28 cellular contexts compared by ENCODE assay signal in the genomic region with DNA sequence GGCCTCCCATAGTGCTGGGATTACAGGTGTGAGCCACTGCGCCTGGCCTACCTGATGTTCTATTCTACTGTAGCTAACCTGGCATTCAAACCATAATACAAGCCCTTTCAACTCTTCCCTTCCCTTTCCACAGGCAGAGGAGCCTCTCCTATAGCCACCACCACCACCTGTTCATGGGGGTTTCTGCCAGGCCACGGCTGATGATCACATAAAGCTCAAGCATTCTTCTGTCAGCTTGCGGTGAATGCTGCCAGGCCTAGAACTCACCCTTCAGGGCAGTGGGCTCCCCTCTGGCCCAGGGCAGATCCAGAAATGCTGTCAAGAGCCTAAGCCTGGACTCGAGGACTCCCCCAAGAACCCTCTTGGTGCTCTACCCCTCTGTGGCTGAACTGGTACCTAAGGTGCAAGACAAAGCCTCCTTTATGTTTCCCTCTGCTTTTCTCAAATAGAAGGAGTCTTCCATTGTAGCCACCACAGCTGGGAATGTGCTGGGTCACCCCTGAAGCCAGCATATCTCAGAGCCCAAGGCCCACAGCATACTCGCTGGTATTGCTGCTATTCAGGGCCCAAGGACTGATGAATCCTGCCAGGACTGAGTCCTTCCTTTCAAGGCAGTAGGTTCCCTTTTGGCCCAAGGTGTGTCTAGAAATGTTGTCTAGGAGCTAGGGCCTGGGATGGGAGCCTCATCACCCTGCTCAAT. TPM values are rescaled to one million over a fixed set of nuclear protein-coding genes. Genes with fewer than 3 reads are reported as not detected.
"Had no signal": no experiment of that assay in that cellular context is flagged by ENCODE, and none has a peak within 500 bp of the region (broad histone marks: within the 10 kb centered on the region; RNA-seq: fewer than 3 reads in every experiment).

No MANE protein-coding gene starts in this region.

- H3K27ac ChIP-seq: left lung, lower lobe of right lung, pancreas, prostate gland, spleen, thyroid gland, transverse colon, upper lobe of left lung had no signal

- H3K4me3 Mint-ChIP-seq: naive thymus-derived CD4-positive, alpha-beta T cell; natural killer cell treated with Interleukin-12 subunit alpha and Interleukin-12 subunit beta and Interleukin-15 and Interleukin-18, amount 100 ng/mL, for 72 hours; stimulated activated memory B cell treated with anti-CD40 and anti-IgM and Interleukin-4, amounts not matched to agents 10 μg/mL and 1 μg/mL and 100 μg/mL, for 72 hours; stimulated activated naive CD8-positive, alpha-beta T cell treated with anti-CD3 and anti-CD28 coated beads, Interleukin-15, amount 100 ng/mL, for 72 hours had no signal

- H3K36me3 Mint-ChIP-seq: naive thymus-derived CD4-positive, alpha-beta T cell; natural killer cell treated with Interleukin-12 subunit alpha and Interleukin-12 subunit beta and Interleukin-15 and Interleukin-18, amount 100 ng/mL, for 72 hours; stimulated activated memory B cell treated with anti-CD40 and anti-IgM and Interleukin-4, amounts not matched to agents 10 μg/mL and 1 μg/mL and 100 μg/mL, for 72 hours had no signal

- H3K9me3 ChIP-seq: left lung, lower lobe of right lung, pancreas, prostate gland, spleen, thyroid gland, transverse colon, upper lobe of left lung had no signal

- H3K27ac Mint-ChIP-seq: natural killer cell treated with Interleukin-12 subunit alpha and Interleukin-12 subunit beta and Interleukin-15 and Interleukin-18, amount 100 ng/mL, for 72 hours; stimulated activated memory B cell treated with anti-CD40 and anti-IgM and Interleukin-4, amounts not matched to agents 10 μg/mL and 1 μg/mL and 100 μg/mL, for 72 hours; stimulated activated naive CD8-positive, alpha-beta T cell treated with anti-CD3 and anti-CD28 coated beads, Interleukin-15, amount 100 ng/mL, for 72 hours had no signal

- H3K36me3 ChIP-seq: left lung, lower lobe of right lung, pancreas, prostate gland, spleen, thyroid gland, transverse colon, upper lobe of left lung had no signal

- H3K27me3 Mint-ChIP-seq: natural killer cell treated with Interleukin-12 subunit alpha and Interleukin-12 subunit beta and Interleukin-15 and Interleukin-18, amount 100 ng/mL, for 72 hours; stimulated activated memory B cell treated with anti-CD40 and anti-IgM and Interleukin-4, amounts not matched to agents 10 μg/mL and 1 μg/mL and 100 μg/mL, for 72 hours; stimulated activated naive CD8-positive, alpha-beta T cell treated with anti-CD3 and anti-CD28 coated beads, Interleukin-15, amount 100 ng/mL, for 72 hours had no signal

- H3K27me3 ChIP-seq: left lung, pancreas, spleen, thyroid gland, transverse colon, upper lobe of left lung had no signal

- H3K4me1 ChIP-seq: prostate gland had no signal

- H3K9me3 Mint-ChIP-seq: natural killer cell treated with Interleukin-12 subunit alpha and Interleukin-12 subunit beta and Interleukin-15 and Interleukin-18, amount 100 ng/mL, for 72 hours; stimulated activated memory B cell treated with anti-CD40 and anti-IgM and Interleukin-4, amounts not matched to agents 10 μg/mL and 1 μg/mL and 100 μg/mL, for 72 hours; stimulated activated naive CD8-positive, alpha-beta T cell treated with anti-CD3 and anti-CD28 coated beads, Interleukin-15, amount 100 ng/mL, for 72 hours had no signal

- H3K4me3 ChIP-seq: left lung, lower lobe of right lung, pancreas, prostate gland, spleen, thyroid gland, transverse colon, upper lobe of left lung had no signal

- ATAC-seq: left colon; left lung; lower lobe of right lung; naive thymus-derived CD4-positive, alpha-beta T cell; natural killer cell treated with Interleukin-12 subunit alpha and Interleukin-12 subunit beta and Interleukin-15 and Interleukin-18, amount 100 ng/mL, for 72 hours; pancreas; right cardiac atrium; sciatic nerve; stimulated activated memory B cell treated with anti-CD40 and anti-IgM and Interleukin-4, amounts not matched to agents 10 μg/mL and 1 μg/mL and 100 μg/mL, for 72 hours; stimulated activated naive CD8-positive, alpha-beta T cell treated with anti-CD3 and anti-CD28 coated beads, Interleukin-15, amount 100 ng/mL, for 72 hours had no signal

- DNase-seq: hippocampal formation; kidney; left colon; lower lobe of right lung; mammary epithelial cell; mesenchymal stem cell; naive thymus-derived CD4-positive, alpha-beta T cell; nucleus accumbens; pancreas; retina; right cardiac atrium; small intestine; spleen; stimulated activated CD4-positive, alpha-beta T cell treated with anti-CD3 and anti-CD28 coated beads, Interleukin-1b, Interleukin-23, amount 100 ng/mL, for 48 hours; stimulated activated CD4-positive, alpha-beta T cell treated with anti-CD3 and anti-CD28 coated beads, Interleukin-2, amount 100 ng/mL, for 48 hours; stimulated activated CD4-positive, alpha-beta T cell treated with anti-CD3 and anti-CD28 coated beads, Interleukin-4, amount 100 ng/mL, for 4 hours; stimulated activated CD8-positive, alpha-beta memory T cell treated with anti-CD3 and anti-CD28 coated beads, Interleukin-4, amount 100 ng/mL, for 48 hours; stimulated activated naive CD4-positive, alpha-beta T cell treated with Interleukin-2 at 50 U/mL for 16 hours; stimulated activated naive CD8-positive, alpha-beta T cell treated with anti-CD3 and anti-CD28 coated beads, Interleukin-15, amount 100 ng/mL, for 72 hours; substantia nigra; thyroid gland; transverse colon; upper lobe of left lung had no signal

RNA-seq across cellular contexts. Expression of a gene that starts 3.4 kb away (rescaled TPM):
- polyA plus RNA-seq: naive thymus-derived CD4-positive, alpha-beta T cell; pancreas had no signal
